Comparison of ENCODE assay signal across 17 cellular contexts in the genomic region with DNA sequence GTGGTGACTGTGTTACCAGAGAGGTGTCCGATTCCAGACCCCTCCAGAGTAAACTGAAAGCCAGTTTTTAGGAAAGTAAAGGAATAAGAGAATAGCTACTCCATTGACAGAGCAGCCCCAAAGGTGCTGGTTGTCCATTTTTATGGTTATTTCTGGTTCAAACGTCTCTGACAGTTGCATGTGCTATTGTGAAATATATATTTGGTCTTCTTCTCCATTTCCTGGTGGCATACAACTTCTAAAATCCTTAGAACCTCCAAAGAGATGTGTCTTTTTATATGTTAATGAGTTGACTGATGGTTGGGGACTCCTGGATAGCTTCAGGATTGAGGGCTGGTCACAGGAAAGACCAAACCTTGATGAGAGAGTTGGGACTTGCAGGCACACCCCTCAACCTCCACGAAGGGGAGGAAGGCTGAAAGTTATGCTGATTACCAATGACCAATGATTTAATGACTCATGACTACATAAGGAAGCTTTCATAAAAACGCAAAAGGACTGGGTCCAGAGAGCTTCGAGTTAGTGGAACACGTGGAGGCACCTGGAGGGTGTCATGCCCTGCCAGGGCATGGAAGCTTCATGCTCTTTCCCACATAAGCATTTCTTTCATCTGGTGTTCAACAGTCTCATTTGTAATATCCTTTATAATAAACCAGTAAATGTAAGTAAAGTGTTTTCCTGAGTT.
DNase-seq lines count a peak whose midpoint lies in the region; ATAC-seq and TF ChIP-seq lines count a peak whose summit lies in the region.
"Had no signal": no experiment of that assay in that cellular context is flagged by ENCODE, and none has a peak within 500 bp of the region (broad histone marks: within the 10 kb centered on the region; RNA-seq: fewer than 3 reads in every experiment).

No MANE protein-coding gene starts in this region.

- H3K36me3 ChIP-seq in ACC112 (ENCODE audit: insufficient read depth, low read length) (no peaks in the 10 kb centered on the region), mucosa of descending colon (ENCODE audit: low read depth) (no peaks in the 10 kb centered on the region)
- H3K36me3 ChIP-seq: HAP-1 had no signal

- H3K79me2 ChIP-seq in ACC112 (ENCODE audit: control insufficient read depth, insufficient read depth, low read length, unreplicated experiment) = peaks cover 55% of the 10 kb centered on the region
- H3K79me2 ChIP-seq: parathyroid adenoma had no signal

- no peaks in the 10 kb centered on the region for H3K9me3 ChIP-seq in mucosa of descending colon
- H3K9me3 ChIP-seq: HAP-1 had no signal

- DNase-seq in EL = peak; percentile 28
- no peak for DNase-seq in choroid plexus epithelial cell (ENCODE audit: low read depth)
- DNase-seq in mucosa of descending colon = no peak
- no peak for DNase-seq in NCI-H1092 (lab: John Stamatoyannopoulos, UW)
- DNase-seq in mucosa of gallbladder (ENCODE audit: low spot score) = no peak
- no peak for DNase-seq in NCI-H526 (lab: John Stamatoyannopoulos, UW)
- DNase-seq: activated CD8-positive, alpha-beta T cell treated with anti-CD3 and anti-CD28 coated beads, Interleukin-2, amount 10 ng/mL, durations not matched to agents 7 days and 5 days; activated naive CD4-positive, alpha-beta T cell treated with anti-CD3 and anti-CD28 coated beads for 36 hours; CD4-positive, CD25-positive, alpha-beta regulatory T cell; Karpas-422; NCI-H1930; NCI-H748 treated with DMSO at 0.1 percent for 48 hours; stimulated activated CD4-positive, alpha-beta T cell treated with anti-CD3 and anti-CD28 coated beads, Interleukin-1b, Interleukin-23, amount 100 ng/mL, for 48 hours had no signal

- H3K4me3 ChIP-seq in ACC112 (ENCODE audit: low read depth, low read length) = peak overlapping the region; percentile 74
- peak overlapping the region; percentile 46 for H3K4me3 ChIP-seq in choroid plexus epithelial cell (ENCODE audit: low read depth, low read length)
- no peak overlapping the region for H3K4me3 ChIP-seq in mucosa of descending colon
- H3K4me3 ChIP-seq: HAP-1 had no signal

- ATAC-seq in mucosa of descending colon = peak; percentile 24
- no peak for ATAC-seq in GM21619 (IDR thresholded peaks at IDR 0.05; ENCODE audit: unreplicated experiment)
- ATAC-seq: activated CD8-positive, alpha-beta T cell treated with anti-CD3 and anti-CD28 coated beads, Interleukin-2, amount 10 ng/mL, durations not matched to agents 7 days and 5 days had no signal

- intact Hi-C loops in mucosa of descending colon (cut with DNase I, micrococcal nuclease) = no loop called here

- 0 out of 2 replicates have a peak overlapping the region, but pooled peaks have one; percentile 28 for H3K27ac ChIP-seq in ACC112 (ENCODE audit: low read depth, low read length)
- H3K27ac ChIP-seq: parathyroid adenoma had no signal

- H3K27me3 ChIP-seq in ACC112 (ENCODE audit: insufficient read depth, low read length) = no peaks in the 10 kb centered on the region

- no peak for TF ChIP-seq CTCF in choroid plexus epithelial cell (conservative IDR thresholded peaks at IDR 0.05; ENCODE audit: low read depth, low read length)
- TF ChIP-seq CTCF in mucosa of descending colon (IDR thresholded peaks at IDR 0.05) = no peak

- H3K4me1 ChIP-seq in ACC112 (ENCODE audit: control insufficient read depth, insufficient read depth, low read length, unreplicated experiment) (peaks cover 29% of the 10 kb centered on the region), mucosa of descending colon (ENCODE audit: low read depth) (no peaks in the 10 kb centered on the region)
- H3K4me1 ChIP-seq: parathyroid adenoma had no signal

- peak overlapping the region; percentile 65 for H2AFZ ChIP-seq in ACC112 (ENCODE audit: low read length, unreplicated experiment)
- H2AFZ ChIP-seq: parathyroid adenoma had no signal
